In the genomic region with DNA sequence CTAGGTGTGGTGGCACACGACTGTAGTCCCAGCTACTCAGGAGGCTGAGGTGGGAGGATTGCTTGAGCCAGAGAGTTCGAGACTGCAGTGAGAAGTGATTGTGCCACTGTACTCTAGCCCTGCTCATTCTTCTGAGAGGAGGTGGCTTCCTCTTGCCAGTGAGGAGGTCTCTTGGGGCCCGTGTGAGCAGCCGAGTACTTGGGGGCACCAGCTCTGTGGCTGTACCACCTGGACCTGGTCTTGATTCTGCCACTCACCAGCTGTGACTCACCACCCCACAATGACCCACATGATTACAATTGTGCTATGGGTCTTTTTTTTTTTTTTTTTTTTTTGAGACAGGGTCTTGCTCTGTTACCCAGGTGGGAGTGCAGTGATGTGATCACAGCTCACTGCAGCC, we compare ENCODE assay signal across 23 cellular contexts. TPM values are rescaled to one million over a fixed set of nuclear protein-coding genes. Genes with fewer than 3 reads are reported as not detected.
DNase-seq lines count a peak whose midpoint lies in the region; ATAC-seq and TF ChIP-seq lines count a peak whose summit lies in the region.
"Had no signal": no experiment of that assay in that cellular context is flagged by ENCODE, and none has a peak within 500 bp of the region (broad histone marks: within the 10 kb centered on the region; RNA-seq: fewer than 3 reads in every experiment).

No MANE protein-coding gene starts in this region.

- 65% methylated on average over 4 of the region's 4 CpGs for WGBS in right cardiac atrium

- no peaks in the 10 kb centered on the region for H3K9me3 Mint-ChIP-seq in immature natural killer cell
- H3K9me3 Mint-ChIP-seq: CD4-positive, alpha-beta T cell had no signal

- H3K9me3 ChIP-seq in right cardiac atrium (ENCODE audit: control insufficient read depth, low read length), result no peaks in the 10 kb centered on the region
- no peaks in the 10 kb centered on the region for H3K9me3 ChIP-seq in Peyer's patch
- H3K9me3 ChIP-seq: adrenal gland, breast epithelium, SJSA1, uterus had no signal

- no peaks in the 10 kb centered on the region for H3K36me3 Mint-ChIP-seq in immature natural killer cell

- no peaks in the 10 kb centered on the region for H3K36me3 ChIP-seq in Peyer's patch
- H3K36me3 ChIP-seq: adrenal gland, breast epithelium, SJSA1, uterus had no signal

- DNase-seq in Right ventricle myocardium inferior (ENCODE audit: missing footprints) (peak; percentile 0), right cardiac atrium (no peak), Peyer's patch (peak in 2 of 3 donors; percentile 78 to 81), immature natural killer cell (no peak), A172 (ENCODE audit: low spot score) (no peak), NCI-H446 treated with DMSO at 0.1 percent for 48 hours (lab: John Stamatoyannopoulos, UW) (no peak), NK-92 (lab: John Stamatoyannopoulos, UW; ENCODE audit: unreplicated experiment) (no peak)
- DNase-seq: activated CD4-positive, alpha-beta T cell treated with anti-CD3 and anti-CD28 coated beads for 1 hour; adrenal gland; CD4-positive, alpha-beta T cell; dermis blood vessel endothelial cell; DMS153; KBM-7; NCI-H1417; NCI-H748 treated with DMSO at 0.1 percent for 48 hours; stimulated activated CD4-positive, alpha-beta T cell treated with anti-CD3 and anti-CD28 coated beads, Interleukin-2, amount 100 ng/mL, for 24 hours; uterus had no signal

- H3K27me3 ChIP-seq in right cardiac atrium (ENCODE audit: control insufficient read depth, insufficient read depth) (no peaks in the 10 kb centered on the region), Peyer's patch (no peaks in the 10 kb centered on the region)
- H3K27me3 ChIP-seq: breast epithelium, hepatocyte, SJSA1, uterus had no signal

- H3K27ac ChIP-seq in right cardiac atrium (ENCODE audit: low read length) (no peak overlapping the region), Peyer's patch (peak overlapping the region in 2 of 4 donors; percentile 84 to 91)
- H3K27ac ChIP-seq: adrenal gland, breast epithelium, hepatocyte, SJSA1, uterus had no signal

- intact Hi-C loops in Right ventricle myocardium inferior (cut with DNase I), result no loop called here
- intact Hi-C loops in right cardiac atrium (cut with DNase I), result no loop called here

- H3K4me1 Mint-ChIP-seq in immature natural killer cell, result peaks cover 23 to 31% of the 10 kb centered on the region in 2 donors

- H3K4me1 ChIP-seq in right cardiac atrium (ENCODE audit: control insufficient read depth, insufficient read depth, low read length) (peaks cover 9% of the 10 kb centered on the region), Peyer's patch (peaks cover 0 to 32% (median 14%) of the 10 kb centered on the region in 4 donors)
- H3K4me1 ChIP-seq: adrenal gland, uterus had no signal

- no peak overlapping the region for H3K4me3 ChIP-seq in right cardiac atrium (ENCODE audit: low read length)
- H3K4me3 ChIP-seq in Peyer's patch, result no peak overlapping the region
- H3K4me3 ChIP-seq: adrenal gland, breast epithelium, hepatocyte, SJSA1, uterus had no signal

- TF ChIP-seq CTCF in Peyer's patch (IDR thresholded peaks at IDR 0.05), result no peak

- peak overlapping the region in 4 of 5 donors; percentile 13 to 35 (median 16) for H3K4me3 Mint-ChIP-seq in immature natural killer cell

- ATAC-seq in Right ventricle myocardium inferior (no peak), right cardiac atrium (no peak), HG02759 (IDR thresholded peaks at IDR 0.05; ENCODE audit: unreplicated experiment) (no peak)

- H3K27me3 Mint-ChIP-seq in immature natural killer cell (ENCODE audit: low read depth in 3 of 3), result peaks cover 4 to 17% (median 7%) of the 10 kb centered on the region in 3 donors
- H3K27me3 Mint-ChIP-seq: CD4-positive, alpha-beta T cell had no signal

- no peak overlapping the region for H3K27ac Mint-ChIP-seq in immature natural killer cell

- no peak for TF ChIP-seq POLR2A in Peyer's patch (IDR thresholded peaks at IDR 0.05)

RNA-seq across cellular contexts. Expression of a gene that starts 18.0 kb away (rescaled TPM):
- total RNA-seq in Right ventricle myocardium inferior (0.08 TPM), right cardiac atrium (under 1 TPM in 3 of 4 donors, not detected in 1; 0.14 to 0.26 (median 0.17) TPM), Peyer's patch (under 1 TPM in 3 of 4 donors, not detected in 1; 0.27 to 0.85 (median 0.83) TPM)
- polyA plus RNA-seq in right cardiac atrium (0.02 TPM), immature natural killer cell (under 1 TPM in 1 of 3 donors, not detected in 2; 0.04 TPM)
- 0.26 TPM in 2 replicates for total RNA-seq in A172 (2014; rRNA removed; shearing (Covaris generic))
- total RNA-seq: CD4-positive, alpha-beta T cell; dermis blood vessel endothelial cell; fibroblast of villous mesenchyme; lower leg skin; SJSA1 had no signal

Comparison
In these comparisons a context has a peak if more than half of its experiments do, and no peak if none do; other contexts are left out.
1. DNase-seq: peak in Right ventricle myocardium inferior (single experiment) and Peyer's patch (2 of 3); none in right cardiac atrium (0 of 3), immature natural killer cell (0 of 3), A172 (single experiment), NCI-H446 treated with DMSO at 0.1 percent for 48 hours (single experiment) and NK-92 (single experiment).